Comparison of ENCODE assay signal across 9 cellular contexts in the genomic region with DNA sequence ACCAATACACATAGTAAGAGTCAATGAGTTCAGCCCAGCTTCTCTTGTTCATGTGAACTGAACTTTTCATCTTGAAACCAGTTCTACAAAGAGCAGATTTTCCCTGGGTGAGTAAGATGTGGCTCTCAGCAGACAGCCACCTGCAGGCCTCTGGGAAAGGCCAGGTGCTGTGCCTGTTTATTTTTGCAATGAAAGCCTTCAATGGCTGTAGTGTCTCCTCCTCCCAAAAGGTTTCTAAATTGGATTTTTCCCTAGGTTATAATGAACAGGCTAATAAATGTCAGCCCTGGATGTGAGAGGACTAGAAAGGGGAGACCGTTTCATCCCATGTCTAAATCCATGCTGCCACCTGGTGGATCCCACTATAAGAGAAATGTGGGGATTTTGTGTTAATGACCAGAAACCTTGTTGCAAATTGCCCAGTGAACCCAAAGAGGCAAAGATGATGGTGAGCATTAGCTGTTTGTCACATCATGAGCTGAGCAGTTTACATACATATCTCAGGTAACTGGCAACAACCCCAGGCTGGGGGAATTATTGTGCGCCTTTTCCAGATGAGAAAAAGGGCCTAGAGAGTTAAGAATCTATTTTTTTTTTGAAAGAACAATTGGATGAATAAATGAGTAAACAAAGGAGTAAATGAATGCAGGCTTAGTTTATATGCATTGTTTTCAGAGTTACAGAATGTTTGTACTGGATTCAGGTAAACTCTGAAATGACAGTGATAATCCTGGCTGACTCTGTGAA. TPM values are rescaled to one million over a fixed set of nuclear protein-coding genes. Genes with fewer than 3 reads are reported as not detected.
DNase-seq lines count a peak whose midpoint lies in the region; ATAC-seq and TF ChIP-seq lines count a peak whose summit lies in the region.
"Had no signal": no experiment of that assay in that cellular context is flagged by ENCODE, and none has a peak within 500 bp of the region (broad histone marks: within the 10 kb centered on the region; RNA-seq: fewer than 3 reads in every experiment).

No MANE protein-coding gene starts in this region.

- H3K36me3 Mint-ChIP-seq in HFFc6 (ENCODE audit: low read depth) (peaks cover 12% of the 10 kb centered on the region), brain (no peaks in the 10 kb centered on the region)
- H3K36me3 Mint-ChIP-seq in activated T-helper 2 cell treated with anti-CD3 and anti-CD28 coated beads, Interferon-gamma antibody, Interleukin-2, Interleukin-4, amounts not matched to agents 10 μg/mL and 5 μg/mL and 100 μg/mL, durations not matched to agents 14 hours and 24 hours and 36 hours (ENCODE audit: low read depth), result no peaks in the 10 kb centered on the region

- H3K4me1 Mint-ChIP-seq in HFFc6 (ENCODE audit: low read depth) (peaks cover 92% of the 10 kb centered on the region), brain (peaks cover 54% of the 10 kb centered on the region)
- H3K4me1 Mint-ChIP-seq in activated T-helper 2 cell treated with anti-CD3 and anti-CD28 coated beads, Interferon-gamma antibody, Interleukin-2, Interleukin-4, amounts not matched to agents 10 μg/mL and 5 μg/mL and 100 μg/mL, durations not matched to agents 14 hours and 24 hours and 36 hours (ENCODE audit: low read depth), result peaks cover 10% of the 10 kb centered on the region

- peak; percentile 72 for DNase-seq in DMS 273 (lab: John Stamatoyannopoulos, UW; ENCODE audit: unreplicated experiment)
- DNase-seq in DMS 273 treated with DMSO at 0.1 percent for 48 hours (lab: John Stamatoyannopoulos, UW), result no peak
- DNase-seq in HFFc6, result peak; percentile 57
- DNase-seq in NCI-H345 (lab: John Stamatoyannopoulos, UW), result peak; percentile 62
- DNase-seq in left lobe of liver (ENCODE audit: low spot score), result no peak
- DNase-seq in activated effector memory CD4-positive, alpha-beta T cell treated with anti-CD3 and anti-CD28 coated beads, Interleukin-2, amount 50 U/mL, for 16 hours, result no peak
- no peak for DNase-seq in activated T-helper 2 cell treated with anti-CD3 and anti-CD28 coated beads, Interferon-gamma antibody, Interleukin-2, Interleukin-4, amounts not matched to agents 10 μg/mL and 5 μg/mL and 100 μg/mL, durations not matched to agents 14 hours and 24 hours and 36 hours (ENCODE audit: low spot score)

- peak; percentile 73 for ATAC-seq in left lobe of liver

- TF ChIP-seq CTCF in HFFc6 (IDR thresholded peaks at IDR 0.05) (peak; percentile 93), brain (conservative IDR thresholded peaks at IDR 0.05) (peak; percentile 93 to 96)

- H3K4me3 Mint-ChIP-seq in HFFc6, result no peak overlapping the region
- peak overlapping the region in 1 of 5 experiments; percentile 6 for H3K4me3 Mint-ChIP-seq in brain
- H3K4me3 Mint-ChIP-seq in activated T-helper 2 cell treated with anti-CD3 and anti-CD28 coated beads, Interferon-gamma antibody, Interleukin-2, Interleukin-4, amounts not matched to agents 10 μg/mL and 5 μg/mL and 100 μg/mL, durations not matched to agents 14 hours and 24 hours and 36 hours (ENCODE audit: low read depth), result no peak overlapping the region

- H3K27me3 Mint-ChIP-seq in HFFc6 (ENCODE audit: insufficient read depth) (peaks cover 6% of the 10 kb centered on the region; the same call in 1 of the 2 replicates), brain (peaks cover 3% of the 10 kb centered on the region)
- H3K27me3 Mint-ChIP-seq in activated T-helper 2 cell treated with anti-CD3 and anti-CD28 coated beads, Interferon-gamma antibody, Interleukin-2, Interleukin-4, amounts not matched to agents 10 μg/mL and 5 μg/mL and 100 μg/mL, durations not matched to agents 14 hours and 24 hours and 36 hours (ENCODE audit: low read depth), result peaks cover 8% of the 10 kb centered on the region

- peak overlapping the region; percentile 98 for H3K27ac Mint-ChIP-seq in HFFc6
- H3K27ac Mint-ChIP-seq in brain, result peak overlapping the region in 3 of 5 experiments; percentile 71 to 91 (median 88)
- no peak overlapping the region for H3K27ac Mint-ChIP-seq in activated T-helper 2 cell treated with anti-CD3 and anti-CD28 coated beads, Interferon-gamma antibody, Interleukin-2, Interleukin-4, amounts not matched to agents 10 μg/mL and 5 μg/mL and 100 μg/mL, durations not matched to agents 14 hours and 24 hours and 36 hours

- intact Hi-C loops in activated T-helper 2 cell treated with anti-CD3 and anti-CD28 coated beads, Interferon-gamma antibody, Interleukin-2, Interleukin-4, amounts not matched to agents 10 μg/mL and 5 μg/mL and 100 μg/mL, durations not matched to agents 14 hours and 24 hours and 36 hours (cut with micrococcal nuclease), result loop anchor here (5.0 to 10.0 kb wide), 2 partner anchors 143 to 316 kb away; no protein-coding TSS in a partner anchor

- no peaks in the 10 kb centered on the region for H3K9me3 Mint-ChIP-seq in HFFc6
- no peaks in the 10 kb centered on the region for H3K9me3 Mint-ChIP-seq in brain
- H3K9me3 Mint-ChIP-seq in activated T-helper 2 cell treated with anti-CD3 and anti-CD28 coated beads, Interferon-gamma antibody, Interleukin-2, Interleukin-4, amounts not matched to agents 10 μg/mL and 5 μg/mL and 100 μg/mL, durations not matched to agents 14 hours and 24 hours and 36 hours, result no peaks in the 10 kb centered on the region

RNA-seq across cellular contexts. Expression of a gene that starts 12.7 kb away (rescaled TPM):
- total RNA-seq in HFFc6 (2021; fragmentation: NEBNext Ultra II Directional; extraction: Animal tissue kit (Norgen Biotek cat#: 25700)), result under 1 TPM in 4 of 6 experiments, not detected in 2; 0.59 to 0.65 (median 0.60) TPM
- not detected for polyA plus RNA-seq in brain (ENCODE audit: insufficient read depth, low read depth, low replicate concordance)
- not detected for total RNA-seq in left lobe of liver
- total RNA-seq in activated T-helper 2 cell treated with anti-CD3 and anti-CD28 coated beads, Interferon-gamma antibody, Interleukin-2, Interleukin-4, amounts not matched to agents 10 μg/mL and 5 μg/mL and 100 μg/mL, durations not matched to agents 14 hours and 24 hours and 36 hours, result not detected in 2 replicates
- total RNA-seq: activated CD8-positive, alpha-beta memory T cell treated with anti-CD3 and anti-CD28 coated beads for 36 hours had no signal

RNA-seq across cellular contexts. Expression of a gene that starts 48.3 kb away (rescaled TPM):
- total RNA-seq in HFFc6 (2021; fragmentation: NEBNext Ultra II Directional; extraction: Animal tissue kit (Norgen Biotek cat#: 25700)), result 1,000 to 10,000 TPM; 1,095 to 1,408 (median 1,232) TPM
- 189 TPM for polyA plus RNA-seq in brain (ENCODE audit: insufficient read depth, low read depth, low replicate concordance)
- 149 TPM for total RNA-seq in left lobe of liver
- 165 and 173 TPM in 2 replicates for total RNA-seq in activated T-helper 2 cell treated with anti-CD3 and anti-CD28 coated beads, Interferon-gamma antibody, Interleukin-2, Interleukin-4, amounts not matched to agents 10 μg/mL and 5 μg/mL and 100 μg/mL, durations not matched to agents 14 hours and 24 hours and 36 hours

Comparison
In these comparisons a context has a peak if more than half of its experiments do, and no peak if none do; other contexts are left out.
1. DNase-seq: peak in DMS 273 (single experiment), HFFc6 (single experiment) and NCI-H345 (single experiment); none in DMS 273 treated with DMSO at 0.1 percent for 48 hours (single experiment), left lobe of liver (single experiment), activated effector memory CD4-positive, alpha-beta T cell treated with anti-CD3 and anti-CD28 coated beads, Interleukin-2, amount 50 U/mL, for 16 hours (single experiment) and activated T-helper 2 cell treated with anti-CD3 and anti-CD28 coated beads, Interferon-gamma antibody, Interleukin-2, Interleukin-4, amounts not matched to agents 10 μg/mL and 5 μg/mL and 100 μg/mL, durations not matched to agents 14 hours and 24 hours and 36 hours (single experiment).